ENCODE assay signal across 19 cellular contexts in genomic region chr3:184662192-184662591, GRCh38. TPM values are rescaled to one million over a fixed set of nuclear protein-coding genes. Genes with fewer than 3 reads are reported as not detected.
A peak's percentile ranks its signal among the peaks of the same experiment; 100 is the strongest.
DNase-seq lines count a peak whose midpoint lies in the region; ATAC-seq and TF ChIP-seq lines count a peak whose summit lies in the region.
"Had no signal": no experiment of that assay in that cellular context is flagged by ENCODE, and none has a peak within 500 bp of the region (broad histone marks: within the 10 kb centered on the region; RNA-seq: fewer than 3 reads in every experiment).

No MANE protein-coding gene starts in this region.

- TF ChIP-seq CTCF in IMR-90 (conservative IDR thresholded peaks at IDR 0.05; ENCODE audit: low read depth, low read length) (no peak), fibroblast of mammary gland (conservative IDR thresholded peaks at IDR 0.05; ENCODE audit: control insufficient read depth, insufficient read depth, low read depth, low read length) (no peak), neural progenitor cell (IDR thresholded peaks at IDR 0.05) (no peak)

- H3K27ac ChIP-seq in IMR-90 (ENCODE audit: insufficient read depth, low read length) (no peak overlapping the region), neural progenitor cell (no peak overlapping the region)
- H3K27ac ChIP-seq: C4-2B, KMS-11, Peyer's patch had no signal

- no peak overlapping the region for H3K4me3 ChIP-seq in IMR-90 (ENCODE audit: insufficient read depth, low read depth, low read length)
- H3K4me3 ChIP-seq in fibroblast of mammary gland (ENCODE audit: control insufficient read depth, low read depth, low read length): no peak overlapping the region
- H3K4me3 ChIP-seq in neural progenitor cell: no peak overlapping the region
- H3K4me3 ChIP-seq: GM12878, MG63, Peyer's patch had no signal

- H2BK20ac ChIP-seq in IMR-90 (ENCODE audit: low read depth, low read length): no peak overlapping the region

- no peak overlapping the region for H2AK5ac ChIP-seq in IMR-90 (ENCODE audit: low read depth, low read length)

- no peak overlapping the region for H3K18ac ChIP-seq in IMR-90 (ENCODE audit: low read depth, low read length)

- CTCF ChIA-PET in IMR-90 (lab: Yijun Ruan, JAX): no interaction called here

- peak; percentile 20 for DNase-seq in EL
- peak; percentile 26 for DNase-seq in IMR-90
- peak; percentile 36 for DNase-seq in fibroblast of mammary gland (ENCODE audit: low read depth)
- DNase-seq in myocyte (ENCODE audit: low read depth): peak; percentile 33
- no peak for DNase-seq in anterior cingulate cortex (lab: John Stamatoyannopoulos, UW)
- no peak for DNase-seq in neural progenitor cell (ENCODE audit: low spot score)
- no peak for DNase-seq in Kasumi-1 (lab: John Stamatoyannopoulos, UW)
- no peak for DNase-seq in T-helper 9 cell
- DNase-seq: GOT3, MG63, NCI-H1105 treated with DMSO at 0.1 percent for 48 hours, NCI-H187 treated with DMSO at 0.1 percent for 48 hours, NCI-H2171 treated with DMSO at 0.1 percent for 48 hours, NCI-H510A treated with DMSO at 0.1 percent for 48 hours, Peyer's patch, SHP77 treated with DMSO at 0.1 percent for 48 hours had no signal

- no peak overlapping the region for H2BK5ac ChIP-seq in IMR-90 (ENCODE audit: low read depth, low read length, poor library complexity, severe bottlenecking)

- H3K4me1 ChIP-seq in IMR-90 (ENCODE audit: control insufficient read depth, insufficient read depth, low read length) (peaks cover 11% of the 10 kb centered on the region; the same call in 1 of the 2 replicates), neural progenitor cell (peaks cover 39% of the 10 kb centered on the region)
- H3K4me1 ChIP-seq: Peyer's patch had no signal

- no peak overlapping the region for H3K27ac Mint-ChIP-seq in neural progenitor cell

- no peak for TF ChIP-seq RAD21 in IMR-90 (IDR thresholded peaks at IDR 0.05; ENCODE audit: low read length)

- no peaks in the 10 kb centered on the region for H3K79me2 ChIP-seq in neural progenitor cell (ENCODE audit: low read depth)

- no peaks in the 10 kb centered on the region for H4K20me1 ChIP-seq in IMR-90 (ENCODE audit: insufficient read depth, low read length)
- H4K20me1 ChIP-seq in neural progenitor cell (ENCODE audit: low read depth): no peaks in the 10 kb centered on the region

- no peaks in the 10 kb centered on the region for H3K36me3 Mint-ChIP-seq in neural progenitor cell

- H3K23ac ChIP-seq in IMR-90 (ENCODE audit: low read depth, low read length): no peak overlapping the region

- H3K4me2 ChIP-seq in IMR-90 (ENCODE audit: low read depth, low read length) (no peak overlapping the region), neural progenitor cell (no peak overlapping the region)
- H3K4me2 ChIP-seq: KMS-11 had no signal

- no peak overlapping the region for H2BK15ac ChIP-seq in IMR-90 (ENCODE audit: low read depth, low read length)

- peaks cover 9% of the 10 kb centered on the region for H3K27me3 ChIP-seq in IMR-90 (ENCODE audit: control insufficient read depth, insufficient read depth, low read length)
- H3K27me3 ChIP-seq in neural progenitor cell: peaks cover 6% of the 10 kb centered on the region
- H3K27me3 ChIP-seq: MG63, Peyer's patch had no signal

- H4K5ac ChIP-seq in IMR-90 (ENCODE audit: low read depth, low read length): no peak overlapping the region

- H3K14ac ChIP-seq in IMR-90 (replicated peaks; ENCODE audit: low read depth, low read length): no peak overlapping the region

- ATAC-seq in IMR-90 (ENCODE audit: low read depth): peak; percentile 55
- ATAC-seq: GM12878 had no signal

- dilution Hi-C loops in IMR-90 (cut with HindIII; ENCODE audit: low sequenced_read_pairs, unreplicated experiment): no loop called here

- H4K8ac ChIP-seq in IMR-90 (ENCODE audit: low read depth in 2 of 2, low read length in 2 of 2): no peak overlapping the region

- intact Hi-C loops in IMR-90 (cut with micrococcal nuclease): no loop called here

- H3K4me3 Mint-ChIP-seq in neural progenitor cell: no peak overlapping the region

- H3K9me3 Mint-ChIP-seq in neural progenitor cell: no peaks in the 10 kb centered on the region

- H3K27me3 Mint-ChIP-seq in neural progenitor cell (ENCODE audit: insufficient read depth, low read depth): peaks cover 13% of the 10 kb centered on the region

- H2AK9ac ChIP-seq in IMR-90 (replicated peaks; ENCODE audit: low read depth, low read length, poor library complexity): no peak overlapping the region

- no peaks in the 10 kb centered on the region for H3K79me1 ChIP-seq in IMR-90 (ENCODE audit: low read depth in 1 of 2, low read length in 2 of 2)

- H3K9ac ChIP-seq in IMR-90 (ENCODE audit: low read depth, low read length) (no peak overlapping the region), neural progenitor cell (no peak overlapping the region)
- H3K9ac ChIP-seq: KMS-11 had no signal

- H3K4me1 Mint-ChIP-seq in neural progenitor cell: peaks cover 49% of the 10 kb centered on the region

- POLR2A ChIA-PET in IMR-90 (lab: Charles Lee; ENCODE audit: unreplicated experiment): no interaction called here

- H3K56ac ChIP-seq in IMR-90 (ENCODE audit: extremely low read depth, insufficient read depth, low read length): no peak overlapping the region

- no peak overlapping the region for H4K91ac ChIP-seq in IMR-90 (ENCODE audit: insufficient read depth, low read depth, low read length)

- in situ Hi-C loops in IMR-90 (cut with MboI; ENCODE audit: low sequenced_read_pairs): no loop called here

- WGBS in IMR-90 (ENCODE audit: extremely low coverage in 2 of 2, insufficient read length in 1 of 2), 2 experiments: no CpG with 5 or more reads among the region's 5 CpGs

- no peak for TF ChIP-seq POLR2A in IMR-90 (IDR thresholded peaks at IDR 0.05; ENCODE audit: low read depth, low read length)

- no TSS peak for BruUV-seq in IMR-90 (replicated peaks; lab: Mats Ljungman, UMichigan)

- H3K9me3 ChIP-seq in IMR-90 (ENCODE audit: control insufficient read depth, insufficient read depth, low read length) (no peaks in the 10 kb centered on the region), neural progenitor cell (ENCODE audit: low read depth) (no peaks in the 10 kb centered on the region)
- H3K9me3 ChIP-seq: MG63, Peyer's patch had no signal

- H3F3A ChIP-seq in neural progenitor cell (ENCODE audit: low read depth): peaks cover 44% of the 10 kb centered on the region

- no peak overlapping the region for H3K4ac ChIP-seq in IMR-90 (ENCODE audit: low read depth, low read length)

- H3K36me3 ChIP-seq in IMR-90 (ENCODE audit: control insufficient read depth, insufficient read depth, low read length) (no peaks in the 10 kb centered on the region), neural progenitor cell (no peaks in the 10 kb centered on the region)
- H3K36me3 ChIP-seq: MG63, Peyer's patch had no signal

- H2AFZ ChIP-seq in IMR-90 (replicated peaks; ENCODE audit: low read length, poor library complexity) (no peak overlapping the region), neural progenitor cell (replicated peaks) (no peak overlapping the region)

- no peak overlapping the region for H2BK120ac ChIP-seq in IMR-90 (ENCODE audit: low read depth, low read length)

- H3K9me1 ChIP-seq in IMR-90 (ENCODE audit: insufficient read depth, low read length): no peaks in the 10 kb centered on the region

TF ChIP-seq in IMR-90, 13 proteins besides CTCF, POLR2A, EP300 and RAD21:
- no peak for TF ChIP-seq ELK1 (IDR thresholded peaks at IDR 0.05; ENCODE audit: borderline replicate concordance, low read depth, low read length)
- no peak for TF ChIP-seq FOS (IDR thresholded peaks at IDR 0.05; ENCODE audit: low read depth, low read length)
- TF ChIP-seq BHLHE40 (IDR thresholded peaks at IDR 0.05; ENCODE audit: low read depth, low read length): no peak
- TF ChIP-seq NFE2L2 (IDR thresholded peaks at IDR 0.05; ENCODE audit: low read depth, low read length): no peak
- TF ChIP-seq MAFK (IDR thresholded peaks at IDR 0.05; ENCODE audit: low read depth, low read length): no peak

RNA-seq across cellular contexts. Expression of gene MAGEF1, which starts 49.7 kb away (rescaled TPM):
- total RNA-seq in IMR-90 (2012; rRNA removed): 10.6 and 16.4 TPM in 2 replicates
- 18.3 and 19.4 TPM in 2 replicates for polyA plus RNA-seq in IMR-90 (2012; rRNA removed)
- polyA plus RNA-seq in IMR-90 (2012; cell fraction: cytosol; rRNA removed): 19.1 and 19.8 TPM in 2 replicates
- 6.1 and 8.7 TPM in 2 replicates for polyA plus RNA-seq in IMR-90 (2012; cell fraction: nucleus; rRNA removed; ENCODE audit: low replicate concordance)
- 82.9 and 111 TPM in 2 replicates for total RNA-seq in myocyte
- 49.6 TPM for polyA plus RNA-seq in myocyte (2012)
- 73.9 and 88.1 TPM in 2 replicates for total RNA-seq in neural progenitor cell (ENCODE audit: low replicate concordance)

Comparison
In these comparisons a context has a peak if more than half of its experiments do, and no peak if none do; other contexts are left out.
1. DNase-seq: peak in EL (single experiment), IMR-90 (single experiment), fibroblast of mammary gland (single experiment) and myocyte (single experiment); none in anterior cingulate cortex (0 of 58), neural progenitor cell (single experiment), Kasumi-1 (0 of 2) and T-helper 9 cell (single experiment).